In the genomic region with DNA sequence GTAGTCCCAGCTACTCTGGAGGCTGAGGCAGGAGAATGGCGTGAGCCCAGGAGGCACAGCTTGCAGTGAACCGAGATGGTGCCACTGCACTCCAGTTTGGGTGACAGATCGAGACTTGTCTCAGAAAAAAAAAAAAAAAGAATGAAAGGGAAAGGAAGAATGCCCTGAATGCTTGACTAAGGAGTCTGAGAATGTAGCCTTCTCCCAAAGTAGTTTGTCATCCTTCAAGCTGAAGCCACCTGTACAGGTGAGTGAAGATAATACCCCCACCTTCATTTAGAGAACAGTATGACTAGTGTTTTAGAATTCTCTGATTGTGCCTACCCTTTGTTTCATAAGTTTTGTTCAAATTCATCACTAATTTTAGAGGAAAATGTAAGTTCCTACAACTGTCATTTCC, we compare ENCODE assay signal across 7 cellular contexts. TPM values are rescaled to one million over a fixed set of nuclear protein-coding genes. Genes with fewer than 3 reads are reported as not detected.
"Had no signal": no experiment of that assay in that cellular context is flagged by ENCODE, and none has a peak within 500 bp of the region (broad histone marks: within the 10 kb centered on the region; RNA-seq: fewer than 3 reads in every experiment).

No MANE protein-coding gene starts in this region.

- H3K4me3 Mint-ChIP-seq: GM23338, H9, IgD-negative memory B cell had no signal

- DNase-seq: H9, HCEC 1CT had no signal

- H3K4me3 ChIP-seq: GM23338 had no signal

- H3K27me3 Mint-ChIP-seq: IgD-negative memory B cell had no signal

- H2AFZ ChIP-seq: GM23338 had no signal

- H3K27ac ChIP-seq: HL-60 had no signal

- ATAC-seq: GM23338, HepG2 had no signal

- H3K4me2 ChIP-seq: GM23338 had no signal

- H3K27ac Mint-ChIP-seq: GM23338, H9, IgD-negative memory B cell had no signal

RNA-seq across cellular contexts. Expression of gene ARL11, which starts 48.8 kb away (rescaled TPM):
- total RNA-seq: HT1080 had no signal
